1 cellular context compared by ENCODE assay signal in genomic region chr3:46846624-46847542, GRCh38.
TF ChIP-seq lines count a peak whose summit lies in the region.

No MANE protein-coding gene starts in this region.

TF ChIP-seq in GM12878, 131 proteins besides CTCF, POLR2A, EP300 and RAD21 (continued from another document):
- TF ChIP-seq MAX (IDR thresholded peaks at IDR 0.05; ENCODE audit: low read depth, low read length) (no peak), ATF3 (IDR thresholded peaks at IDR 0.05; ENCODE audit: borderline replicate concordance, extremely low read depth, low read depth, low read length) (no peak)
TF ChIP-seq in GM12878: peak in this region for 0.
